1 cellular context compared by ENCODE assay signal in genomic region chr18:50092250-50092780, GRCh38.
TF ChIP-seq lines count a peak whose summit lies in the region.

No MANE protein-coding gene starts in this region.

TF ChIP-seq in GM12878, 131 proteins besides CTCF, POLR2A, EP300 and RAD21 (continued from another document):
- TF ChIP-seq PKNOX1 (IDR thresholded peaks at IDR 0.05) (peak; percentile 22; the same call in 1 of the 2 replicates), RAD51 (IDR thresholded peaks at IDR 0.05) (peak; percentile 59; the same call in 1 of the 2 replicates)
